1 cellular context compared by ENCODE assay signal in the genomic region with DNA sequence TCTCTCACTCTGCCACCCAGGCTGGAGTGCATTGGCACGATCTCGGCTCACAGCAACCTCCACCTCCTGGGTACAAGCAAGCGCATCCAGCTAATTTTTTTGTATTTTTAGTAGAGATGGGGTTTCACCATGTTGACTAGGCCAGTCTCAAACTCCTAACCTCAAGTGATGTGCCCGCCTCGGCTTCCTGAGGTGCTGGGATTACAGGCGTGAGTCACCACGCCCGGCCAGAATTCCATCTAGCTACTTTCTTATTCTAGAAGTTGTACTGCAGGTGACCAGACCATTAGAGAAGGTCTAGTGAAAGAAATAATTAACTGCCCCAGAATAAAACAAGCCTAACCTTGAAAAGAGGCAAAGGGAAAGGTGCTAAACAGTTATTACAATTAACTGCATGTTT.
TF ChIP-seq lines count a peak whose summit lies in the region.

No MANE protein-coding gene starts in this region.

TF ChIP-seq in HCT116, 20 proteins besides CTCF, POLR2A, EP300 and RAD21 (continued from another document):
- TF ChIP-seq EZH2phosphoT487 (IDR thresholded peaks at IDR 0.05; ENCODE audit: borderline replicate concordance) = no peak
- TF ChIP-seq JUND (IDR thresholded peaks at IDR 0.05) = no peak
- TF ChIP-seq, protein P1, sequence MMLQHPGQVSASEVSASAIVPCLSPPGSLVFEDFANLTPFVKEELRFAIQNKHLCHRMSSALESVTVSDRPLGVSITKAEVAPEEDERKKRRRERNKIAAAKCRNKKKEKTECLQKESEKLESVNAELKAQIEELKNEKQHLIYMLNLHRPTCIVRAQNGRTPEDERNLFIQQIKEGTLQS (IDR thresholded peaks at IDR 0.05) = no peak
- TF ChIP-seq ZBTB33 (IDR thresholded peaks at IDR 0.05; ENCODE audit: extremely low read depth, insufficient replicate concordance, low read length) = no peak
